In genomic region chr21:15367061-15367626, GRCh38 we compare ENCODE assay signal across 20 cellular contexts.
DNase-seq lines count a peak whose midpoint lies in the region; ATAC-seq lines count a peak whose summit lies in the region.
"Had no signal": no experiment of that assay in that cellular context is flagged by ENCODE, and none has a peak within 500 bp of the region (broad histone marks: within the 10 kb centered on the region; RNA-seq: fewer than 3 reads in every experiment).

No MANE protein-coding gene starts in this region.

- ATAC-seq in HG03196 (IDR thresholded peaks at IDR 0.05; ENCODE audit: unreplicated experiment): no peak
- ATAC-seq: HCT116, SK-N-SH treated with all-trans-retinoic acid at 6 μM for 48 hours had no signal

- no peak overlapping the region for H4K91ac ChIP-seq in neuronal stem cell (ENCODE audit: low read depth, low read length, poor library complexity)

- H3K4me3 ChIP-seq in NT2/D1 (ENCODE audit: insufficient read length, low read depth) (no peak overlapping the region), iPS-18a (ENCODE audit: low read length) (peak overlapping the region; percentile 15), neuronal stem cell (ENCODE audit: low read length in 2 of 2) (no peak overlapping the region)
- H3K4me3 ChIP-seq: MG63, Peyer's patch had no signal

- H2AFZ ChIP-seq in neuronal stem cell (ENCODE audit: low read length): peak overlapping the region; percentile 5

- H3K14ac ChIP-seq in neuronal stem cell (ENCODE audit: low read length): no peak overlapping the region

- no peak overlapping the region for H4K8ac ChIP-seq in neuronal stem cell (ENCODE audit: low read depth, low read length)

- WGBS in neuronal stem cell (ENCODE audit: extremely low coverage in 2 of 2, insufficient read length in 2 of 2, insufficient replicate concordance in 1 of 2), 2 donors: no CpG with 5 or more reads among the region's 7 CpGs

- H3K18ac ChIP-seq in neuronal stem cell (ENCODE audit: low read length): no peak overlapping the region

- H3K9me3 ChIP-seq in NT2/D1 (ENCODE audit: insufficient read depth, low read length) (peaks cover 51% of the 10 kb centered on the region), iPS-18a (ENCODE audit: control insufficient read depth, low read depth, low read length) (peaks cover 13% of the 10 kb centered on the region), neuronal stem cell (replicated peaks in 1 of 2; ENCODE audit: control insufficient read depth in 2 of 2, insufficient read depth in 1 of 2, low read depth in 1 of 2, low read length in 2 of 2) (peaks cover 3 to 14% of the 10 kb centered on the region in 2 donors)

- no peak overlapping the region for H3K4me2 ChIP-seq in neuronal stem cell (ENCODE audit: insufficient read depth, low read length, poor library complexity, severe bottlenecking)

- no peak overlapping the region for H2BK15ac ChIP-seq in neuronal stem cell (ENCODE audit: low read length)

- H3K36me3 ChIP-seq in NT2/D1 (ENCODE audit: insufficient read depth, insufficient read length, low read length): no peaks in the 10 kb centered on the region
- no peaks in the 10 kb centered on the region for H3K36me3 ChIP-seq in iPS-18a (ENCODE audit: control insufficient read depth, low read depth, low read length)
- H3K36me3 ChIP-seq in neuronal stem cell (replicated peaks in 1 of 2; ENCODE audit: control insufficient read depth in 2 of 2, insufficient read depth in 2 of 2, low read length in 2 of 2): no peaks in the 10 kb centered on the region
- H3K36me3 ChIP-seq: MG63, Peyer's patch had no signal

- no peaks in the 10 kb centered on the region for H3K79me1 ChIP-seq in neuronal stem cell (ENCODE audit: low read depth, low read length)

- H3K4ac ChIP-seq in neuronal stem cell (ENCODE audit: low read length): no peak overlapping the region

- no peak overlapping the region for H2BK12ac ChIP-seq in neuronal stem cell (ENCODE audit: low read length)

- no peak overlapping the region for H3K9ac ChIP-seq in NT2/D1 (ENCODE audit: insufficient read length, low read depth)
- H3K9ac ChIP-seq in iPS-18a (ENCODE audit: low read length): no peak overlapping the region
- H3K9ac ChIP-seq in neuronal stem cell (ENCODE audit: low read depth, low read length, poor library complexity): no peak overlapping the region

- H2AK5ac ChIP-seq in neuronal stem cell (ENCODE audit: low read depth, low read length): no peak overlapping the region

- no peak overlapping the region for H2BK120ac ChIP-seq in neuronal stem cell (ENCODE audit: low read depth, low read length)

- H3K23ac ChIP-seq in neuronal stem cell (ENCODE audit: low read depth, low read length, poor library complexity): no peak overlapping the region

- H3K27ac ChIP-seq in iPS-18a (ENCODE audit: low read length): no peak overlapping the region
- peak overlapping the region; percentile 17 for H3K27ac ChIP-seq in neuronal stem cell (replicated peaks; ENCODE audit: low read length)
- H3K27ac ChIP-seq: Peyer's patch had no signal

- no peak overlapping the region for H2BK5ac ChIP-seq in neuronal stem cell (ENCODE audit: low read length)

- DNase-seq in ELR (ENCODE audit: low read depth) (peak; percentile 5), NT2/D1 (ENCODE audit: low read depth, low spot score) (peak; percentile 72), neuronal stem cell (ENCODE audit: low spot score) (no peak), amniotic stem cell (lab: John Stamatoyannopoulos, UW) (no peak), NCI-H446 (lab: John Stamatoyannopoulos, UW) (no peak)
- DNase-seq: ACHN; CD4-positive, alpha-beta memory T cell; DMS79 treated with DMSO at 0.1 percent for 48 hours; KG1; MG63; NCI-H1105; NCI-H1694 treated with DMSO at 0.1 percent for 48 hours; NCI-H2171; NCI-H82; Peyer's patch; SHP77 had no signal

- H3K27me3 ChIP-seq in NT2/D1 (ENCODE audit: insufficient read depth, insufficient read length): no peaks in the 10 kb centered on the region
- H3K27me3 ChIP-seq in iPS-18a (ENCODE audit: control insufficient read depth, insufficient read depth, low read length): no peaks in the 10 kb centered on the region
- no peaks in the 10 kb centered on the region for H3K27me3 ChIP-seq in neuronal stem cell (ENCODE audit: control insufficient read depth in 3 of 3, insufficient read depth in 3 of 3, low read depth in 1 of 3, low read length in 3 of 3)
- H3K27me3 ChIP-seq: MG63, Peyer's patch had no signal

- no peaks in the 10 kb centered on the region for H3K4me1 ChIP-seq in NT2/D1 (ENCODE audit: insufficient read depth, insufficient read length)
- H3K4me1 ChIP-seq in iPS-18a (ENCODE audit: control insufficient read depth, low read depth, low read length): peaks cover 8% of the 10 kb centered on the region
- H3K4me1 ChIP-seq in neuronal stem cell (ENCODE audit: control insufficient read depth in 2 of 2, insufficient read depth in 1 of 2, low read depth in 1 of 2, low read length in 2 of 2): peaks cover 4 to 11% of the 10 kb centered on the region in 2 donors
- H3K4me1 ChIP-seq: Peyer's patch had no signal

Comparison
In these comparisons a context has a peak if more than half of its experiments do, and no peak if none do; other contexts are left out.
1. DNase-seq: peak in ELR (single experiment) and NT2/D1 (single experiment); none in neuronal stem cell (single experiment), amniotic stem cell (single experiment) and NCI-H446 (0 of 2).